ENCODE assay signal across 33 cellular contexts in the genomic region with DNA sequence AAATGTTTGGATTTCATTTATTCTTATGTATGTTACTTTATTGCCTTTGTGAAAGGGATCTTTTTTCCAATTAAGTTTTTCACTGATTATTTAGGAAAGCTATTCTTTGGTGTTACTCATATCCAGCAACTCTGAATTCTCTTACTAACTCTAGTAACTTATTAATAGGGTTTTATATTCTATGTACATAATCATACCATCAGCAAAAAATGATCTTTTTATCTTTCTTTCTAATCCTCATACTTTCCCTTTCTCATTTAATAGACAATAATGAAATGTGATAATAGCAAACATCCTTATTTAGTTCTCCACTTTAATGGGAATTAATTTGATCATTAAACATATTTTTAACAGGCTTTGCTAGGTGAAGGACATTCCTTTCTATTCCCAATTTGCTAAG. TPM values are rescaled to one million over a fixed set of nuclear protein-coding genes. Genes with fewer than 3 reads are reported as not detected.
"Had no signal": no experiment of that assay in that cellular context is flagged by ENCODE, and none has a peak within 500 bp of the region (broad histone marks: within the 10 kb centered on the region; RNA-seq: fewer than 3 reads in every experiment).

No MANE protein-coding gene starts in this region.

- H3K4me1 ChIP-seq: adrenal gland, body of pancreas, esophagus muscularis mucosa, foreskin keratinocyte, gastroesophageal sphincter had no signal

- DNase-seq: activated CD4-positive, alpha-beta memory T cell treated with anti-CD3 and anti-CD28 coated beads for 36 hours; activated CD4-positive, alpha-beta T cell treated with anti-CD3 and anti-CD28 coated beads for 36 hours; activated CD4-positive, alpha-beta T cell treated with anti-CD3 and anti-CD28 coated beads, Interleukin-2, amount 10 ng/mL, durations not matched to agents 24 days and 14 days; activated CD4-positive, CD25-positive, alpha-beta regulatory T cell; activated CD4-positive, CD25-positive, alpha-beta regulatory T cell treated with anti-CD3 and anti-CD28 coated beads, Interleukin-2, amount 50 U/mL, for 72 hours; activated CD8-positive, alpha-beta memory T cell treated with anti-CD3 and anti-CD28 coated beads, Interleukin-2, amount 10 ng/mL, durations not matched to agents 7 days and 5 days; activated CD8-positive, alpha-beta memory T cell treated with anti-CD3 and anti-CD28 coated beads, Interleukin-2, amount 50 U/mL, for 4 hours; activated CD8-positive, alpha-beta T cell treated with anti-CD3 and anti-CD28 coated beads, Interleukin-2, amount 10 ng/mL, durations not matched to agents 7 days and 5 days; activated effector memory CD4-positive, alpha-beta T cell treated with anti-CD3 and anti-CD28 coated beads, Interleukin-2, amount 50 U/mL, for 16 hours; activated naive CD4-positive, alpha-beta T cell treated with anti-CD3 and anti-CD28 coated beads for 36 hours; activated naive CD8-positive, alpha-beta T cell treated with anti-CD3 and anti-CD28 coated beads for 36 hours; activated naive CD8-positive, alpha-beta T cell treated with anti-CD3 and anti-CD28 coated beads, Interleukin-2, amount 50 U/mL, for 24 hours; activated T-cell treated with anti-CD3 and anti-CD28 coated beads, Interleukin-2, amount 50 U/mL, for 1 hour; activated T-cell treated with anti-CD3 and anti-CD28 coated beads, Interleukin-2, amount 50 U/mL, for 48 hours; adrenal gland; amygdala; aorta; body of pancreas; caudate nucleus; cortex of kidney; dermis blood vessel endothelial cell; effector CD4-positive, alpha-beta T cell; effector memory CD8-positive, alpha-beta T cell; erythroblast; foreskin keratinocyte; heart right ventricle; T-helper 17 cell; T1000 had no signal

- H3K4me3 ChIP-seq: adrenal gland, body of pancreas, esophagus muscularis mucosa, gastroesophageal sphincter, heart right ventricle had no signal

- ATAC-seq: activated CD4-positive, alpha-beta T cell treated with anti-CD3 and anti-CD28 coated beads for 36 hours; activated CD8-positive, alpha-beta memory T cell treated with anti-CD3 and anti-CD28 coated beads, Interleukin-2, amount 10 ng/mL, durations not matched to agents 7 days and 5 days; activated CD8-positive, alpha-beta T cell treated with anti-CD3 and anti-CD28 coated beads, Interleukin-2, amount 10 ng/mL, durations not matched to agents 7 days and 5 days; activated naive CD8-positive, alpha-beta T cell treated with anti-CD3 and anti-CD28 coated beads, Interleukin-2, amount 50 U/mL, for 24 hours; body of pancreas; effector memory CD8-positive, alpha-beta T cell; foreskin keratinocyte; gastroesophageal sphincter; heart right ventricle; T-helper 17 cell had no signal

- H3K27ac ChIP-seq: adrenal gland, body of pancreas, esophagus muscularis mucosa, foreskin keratinocyte, gastroesophageal sphincter, heart right ventricle had no signal

- H3K9me3 ChIP-seq: body of pancreas, esophagus muscularis mucosa, gastroesophageal sphincter, heart right ventricle had no signal

- FAIRE-seq: colon had no signal

RNA-seq across cellular contexts. Expression of a gene that starts 12.3 kb away (rescaled TPM):
- total RNA-seq: activated CD4-positive, alpha-beta T cell treated with anti-CD3 and anti-CD28 coated beads, Interleukin-2, amount 10 ng/mL, durations not matched to agents 24 days and 14 days; activated naive CD4-positive, alpha-beta T cell treated with anti-CD3 and anti-CD28 coated beads for 36 hours; activated T-helper 1 cell treated with anti-CD3 and anti-CD28 coated beads, Interleukin-12 subunit alpha, Interleukin-12 subunit beta, Interleukin-2, Interleukin-4 antibody, amounts not matched to agents 30 ng/mL and 10 ng/mL and 1 ng/mL, durations not matched to agents 14 hours and 24 hours and 36 hours; foreskin keratinocyte; glomerular endothelial cell had no signal
- polyA plus RNA-seq: aorta had no signal
